In genomic region chr7:141014091-141014490, GRCh38 we compare ENCODE assay signal across 8 cellular contexts. TPM values are rescaled to one million over a fixed set of nuclear protein-coding genes. Genes with fewer than 3 reads are reported as not detected.
DNase-seq lines count a peak whose midpoint lies in the region; ATAC-seq and TF ChIP-seq lines count a peak whose summit lies in the region.

No MANE protein-coding gene starts in this region.

- TF ChIP-seq CTCF in C4-2B (conservative IDR thresholded peaks at IDR 0.05) (no peak), coronary artery (IDR thresholded peaks at IDR 0.05) (no peak), mesothelial cell of epicardium (IDR thresholded peaks at IDR 0.05; ENCODE audit: unreplicated experiment) (no peak)

- H3K4me1 Mint-ChIP-seq in mesothelial cell of epicardium = peaks cover 14% of the 10 kb centered on the region

- peaks cover 8% of the 10 kb centered on the region for H3K36me3 Mint-ChIP-seq in mesothelial cell of epicardium

- peaks cover 7% of the 10 kb centered on the region for H3K9me3 Mint-ChIP-seq in mesothelial cell of epicardium

- H3K4me3 Mint-ChIP-seq in mesothelial cell of epicardium = peak overlapping the region; percentile 95

- ATAC-seq in GM21515 (IDR thresholded peaks at IDR 0.05; ENCODE audit: unreplicated experiment) = peak; percentile 2
- no peak for ATAC-seq in HG03442 (IDR thresholded peaks at IDR 0.05; ENCODE audit: unreplicated experiment)

- peak overlapping the region; percentile 99 for H3K27ac Mint-ChIP-seq in mesothelial cell of epicardium

- DNase-seq in NCI-H1092 (lab: John Stamatoyannopoulos, UW) (peak; percentile 39), coronary artery (ENCODE audit: low spot score) (no peak), mesothelial cell of epicardium (ENCODE audit: low spot score in 2 of 2, unreplicated experiment in 2 of 2) (no peak), COLO668 (lab: John Stamatoyannopoulos, UW; ENCODE audit: unreplicated experiment) (no peak)
- no peak for DNase-seq in stimulated activated CD4-positive, alpha-beta T cell treated with anti-CD3 and anti-CD28 coated beads, Interleukin-12 subunit alpha, Interleukin-12 subunit beta, amount 100 ng/mL, for 4 hours

- H3K27me3 Mint-ChIP-seq in mesothelial cell of epicardium (ENCODE audit: low read depth) = peaks cover 25% of the 10 kb centered on the region

- peak overlapping the region; percentile 81 for H3K4me3 ChIP-seq in coronary artery

- peak overlapping the region; percentile 89 for H3K27ac ChIP-seq in C4-2B
- H3K27ac ChIP-seq in coronary artery = peak overlapping the region; percentile 64 to 88

RNA-seq across cellular contexts. Expression of gene MRPS33, which starts 0.7 kb away (rescaled TPM):
- 41.5 to 42.2 TPM (median 41.6 TPM) in 3 replicates for total RNA-seq in mesothelial cell of epicardium

RNA-seq across cellular contexts. Expression of gene TMEM178B, which starts 59.8 kb away (rescaled TPM):
- total RNA-seq in mesothelial cell of epicardium = 0.11 to 0.31 TPM (median 0.16 TPM) in 3 replicates
